In genomic region chr6:105136433-105137350, GRCh38 we compare ENCODE assay signal across 8 cellular contexts. TPM values are rescaled to one million over a fixed set of nuclear protein-coding genes. Genes with fewer than 3 reads are reported as not detected.
DNase-seq lines count a peak whose midpoint lies in the region; ATAC-seq and FAIRE-seq lines count a peak whose summit lies in the region.

No MANE protein-coding gene starts in this region.

- peaks cover 6% of the 10 kb centered on the region for H3K4me1 Mint-ChIP-seq in central memory CD8-positive, alpha-beta T cell

- peak overlapping the region; percentile 66 for H3K4me3 Mint-ChIP-seq in central memory CD8-positive, alpha-beta T cell

- peak; percentile 30 for DNase-seq in COLO829 (ENCODE audit: low spot score)
- DNase-seq in SK-N-DZ (ENCODE audit: low spot score), result peak; percentile 70
- no peak for DNase-seq in central memory CD8-positive, alpha-beta T cell (ENCODE audit: low spot score in 2 of 2)
- peak; percentile 73 for DNase-seq in islet precursor cell
- DNase-seq in small intestine, result peak; percentile 29
- DNase-seq in NAMALWA (ENCODE audit: low spot score), result no peak

- no peaks in the 10 kb centered on the region for H3K36me3 Mint-ChIP-seq in central memory CD8-positive, alpha-beta T cell (ENCODE audit: insufficient read depth)

- no peaks in the 10 kb centered on the region for H3K4me1 ChIP-seq in small intestine (ENCODE audit: control insufficient read depth in 2 of 2, insufficient read depth in 1 of 2, low read depth in 1 of 2, low read length in 1 of 2)

- H3K9me3 Mint-ChIP-seq in central memory CD8-positive, alpha-beta T cell, result no peaks in the 10 kb centered on the region

- FAIRE-seq in small intestine (lab: Jason Lieb, UNC), result no peak

- ATAC-seq in GM19328 (IDR thresholded peaks at IDR 0.05; ENCODE audit: unreplicated experiment) (peak; percentile 47), HG03442 (IDR thresholded peaks at IDR 0.05; ENCODE audit: unreplicated experiment) (peak; percentile 42)
- peak; percentile 52 for ATAC-seq in central memory CD8-positive, alpha-beta T cell (replicated peaks; ENCODE audit: extremely low read depth, poor library complexity, severe bottlenecking)

- H3K27me3 ChIP-seq in small intestine (ENCODE audit: control insufficient read depth in 2 of 2, insufficient read depth in 2 of 2, low read length in 2 of 2), result no peaks in the 10 kb centered on the region

- H3K36me3 ChIP-seq in small intestine (ENCODE audit: control insufficient read depth in 2 of 2, insufficient read depth in 2 of 2, low read length in 2 of 2), result no peaks in the 10 kb centered on the region

- H3K27ac Mint-ChIP-seq in central memory CD8-positive, alpha-beta T cell (ENCODE audit: low read depth), result no peak overlapping the region

- peaks cover 75% of the 10 kb centered on the region for H3K27me3 Mint-ChIP-seq in central memory CD8-positive, alpha-beta T cell

- H3K27ac ChIP-seq in small intestine (ENCODE audit: low read depth in 1 of 2, low read length in 1 of 2), result peak overlapping the region; percentile 32 to 74

- WGBS in small intestine, 3 donors, result 1% methylated on average over 95 to 122 of the region's 122 CpGs

- H3K9me3 ChIP-seq in small intestine (ENCODE audit: control insufficient read depth, low read depth), result no peaks in the 10 kb centered on the region

- H3K4me3 ChIP-seq in small intestine (ENCODE audit: low read depth in 1 of 2, low read length in 2 of 2), result peak overlapping the region; percentile 46 to 79

RNA-seq across cellular contexts. Expression of gene POPDC3, which starts 43.1 kb away (rescaled TPM):
- polyA plus RNA-seq in SK-N-DZ (2014; cell fraction: cytosol; rRNA removed), result 20.1 and 20.6 TPM in 2 replicates
- 6.6 and 14.6 TPM in 2 replicates for polyA plus RNA-seq in SK-N-DZ (2014; cell fraction: nucleus; rRNA removed)
- polyA plus RNA-seq in small intestine, result under 1 TPM in 2 of 3 donors, not detected in 1; 0.24 to 0.54 TPM

Comparison
In these comparisons a context has a peak if more than half of its experiments do, and no peak if none do; other contexts are left out.
1. DNase-seq: peak in COLO829 (single experiment), SK-N-DZ (single experiment), islet precursor cell (single experiment) and small intestine (single experiment); none in central memory CD8-positive, alpha-beta T cell (0 of 2) and NAMALWA (single experiment).
2. Peak in every context shown above with its lines, with median percentiles within 50 percentile points of each other: ATAC-seq.